Comparison of ENCODE assay signal across 18 cellular contexts in the genomic region with DNA sequence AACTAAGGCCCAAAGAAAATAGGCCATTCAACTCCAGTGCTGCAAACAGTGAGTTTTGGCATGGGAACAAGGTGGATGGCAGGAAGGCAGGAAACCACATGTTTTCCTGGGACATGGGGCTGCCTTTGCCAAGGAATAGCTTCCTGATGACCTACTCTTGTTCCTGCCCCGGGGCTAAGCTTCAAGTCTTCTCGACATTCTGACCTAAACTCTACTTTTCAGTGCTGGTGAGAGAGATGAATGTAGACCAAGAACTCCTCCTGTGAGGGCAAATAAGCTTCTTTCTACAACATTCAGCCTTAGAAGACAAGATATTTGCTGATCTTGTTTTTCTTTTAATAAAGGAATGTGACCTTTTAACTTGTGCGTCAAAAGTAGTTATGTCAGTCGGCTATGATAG.
DNase-seq lines count a peak whose midpoint lies in the region; TF ChIP-seq lines count a peak whose summit lies in the region.
"Had no signal": no experiment of that assay in that cellular context is flagged by ENCODE, and none has a peak within 500 bp of the region (broad histone marks: within the 10 kb centered on the region; RNA-seq: fewer than 3 reads in every experiment).

No MANE protein-coding gene starts in this region.

- H3K9me3 ChIP-seq in mammary epithelial cell (replicated peaks; ENCODE audit: insufficient read depth, low read length) (no peaks in the 10 kb centered on the region), tibial artery (no peaks in the 10 kb centered on the region)
- H3K9me3 ChIP-seq: upper lobe of right lung had no signal

- POLR2A ChIA-PET in activated CD4-positive, alpha-beta memory T cell treated with anti-CD3 and anti-CD28 coated beads, Interleukin-2, amount 10 ng/mL, durations not matched to agents 7 days and 5 days (lab: Charles Lee), result no interaction called here

- intact Hi-C loops in mammary epithelial cell (cut with micrococcal nuclease), result no loop called here
- intact Hi-C loops in tibial artery (cut with DNase I; ENCODE audit: low total_unique reads), result no loop called here

- no peaks in the 10 kb centered on the region for H3K36me3 ChIP-seq in mammary epithelial cell (ENCODE audit: insufficient read depth, low read length)
- H3K36me3 ChIP-seq in tibial artery, result no peaks in the 10 kb centered on the region
- H3K36me3 ChIP-seq: spleen, upper lobe of right lung had no signal

- H2AFZ ChIP-seq in mammary epithelial cell (ENCODE audit: low read depth, low read length), result no peak overlapping the region

- no TSS peak for BruUV-seq in mammary epithelial cell (replicated peaks; lab: Mats Ljungman, UMichigan)

- no peak overlapping the region for H3K27ac ChIP-seq in mammary epithelial cell (ENCODE audit: insufficient read depth, low read depth, low read length)
- H3K27ac ChIP-seq in tibial artery, result no peak overlapping the region
- H3K27ac ChIP-seq: spleen, upper lobe of right lung had no signal

- H3K4me3 ChIP-seq in mammary epithelial cell (replicated peaks in 1 of 3; ENCODE audit: insufficient read depth in 1 of 3, low read depth in 2 of 3, low read length in 3 of 3) (no peak overlapping the region), tibial artery (no peak overlapping the region)
- H3K4me3 ChIP-seq: spleen, upper lobe of right lung had no signal

- no peak overlapping the region for H3K27ac Mint-ChIP-seq in activated CD4-positive, alpha-beta memory T cell treated with anti-CD3 and anti-CD28 coated beads, Interleukin-2, amount 10 ng/mL, durations not matched to agents 7 days and 5 days
- H3K27ac Mint-ChIP-seq: activated CD8-positive, alpha-beta T cell treated with anti-CD3 and anti-CD28 coated beads for 36 hours; T-helper 17 cell had no signal

- no peak overlapping the region for H3K4me3 Mint-ChIP-seq in activated CD4-positive, alpha-beta memory T cell treated with anti-CD3 and anti-CD28 coated beads, Interleukin-2, amount 10 ng/mL, durations not matched to agents 7 days and 5 days
- H3K4me3 Mint-ChIP-seq: activated CD8-positive, alpha-beta T cell treated with anti-CD3 and anti-CD28 coated beads for 36 hours; T-helper 17 cell had no signal

- no peaks in the 10 kb centered on the region for H3K27me3 Mint-ChIP-seq in activated CD4-positive, alpha-beta memory T cell treated with anti-CD3 and anti-CD28 coated beads, Interleukin-2, amount 10 ng/mL, durations not matched to agents 7 days and 5 days
- H3K27me3 Mint-ChIP-seq: activated CD8-positive, alpha-beta T cell treated with anti-CD3 and anti-CD28 coated beads for 36 hours; T-helper 17 cell had no signal

- in situ Hi-C loops in mammary epithelial cell (cut with MboI; ENCODE audit: low sequenced_read_pairs in 2 of 2), result no loop called here
- in situ Hi-C loops in GM13976 (cut with MboI; ENCODE audit: low sequenced_read_pairs, unreplicated experiment), result no loop called here

- no peaks in the 10 kb centered on the region for H3K79me2 ChIP-seq in mammary epithelial cell (ENCODE audit: insufficient read depth, low read length)

- H3K9ac ChIP-seq in mammary epithelial cell (ENCODE audit: insufficient read depth, low read length), result no peak overlapping the region

- no peaks in the 10 kb centered on the region for H3K9me3 Mint-ChIP-seq in activated CD4-positive, alpha-beta memory T cell treated with anti-CD3 and anti-CD28 coated beads, Interleukin-2, amount 10 ng/mL, durations not matched to agents 7 days and 5 days

- CTCF ChIA-PET in mammary epithelial cell (lab: Charles Lee; ENCODE audit: low non-redundant PET), result no interaction called here
- CTCF ChIA-PET in activated CD4-positive, alpha-beta memory T cell treated with anti-CD3 and anti-CD28 coated beads, Interleukin-2, amount 10 ng/mL, durations not matched to agents 7 days and 5 days (lab: Charles Lee), result no interaction called here

- peak overlapping the region; percentile 15 for H3K4me2 ChIP-seq in mammary epithelial cell (ENCODE audit: insufficient read depth, low read depth, low read length)

- H3K27me3 ChIP-seq in mammary epithelial cell (ENCODE audit: insufficient read depth, low read length), result no peaks in the 10 kb centered on the region
- no peaks in the 10 kb centered on the region for H3K27me3 ChIP-seq in tibial artery
- H3K27me3 ChIP-seq: spleen, upper lobe of right lung had no signal

- dilution Hi-C loops in mammary epithelial cell (cut with HindIII; ENCODE audit: low sequenced_read_pairs), result no loop called here

- 3% methylated on average over 4 of the region's 4 CpGs for WGBS in mammary epithelial cell (ENCODE audit: low coverage, missing lambda C conversion rate)

- no peaks in the 10 kb centered on the region for H3K4me1 Mint-ChIP-seq in activated CD4-positive, alpha-beta memory T cell treated with anti-CD3 and anti-CD28 coated beads, Interleukin-2, amount 10 ng/mL, durations not matched to agents 7 days and 5 days
- H3K4me1 Mint-ChIP-seq: T-helper 17 cell had no signal

- H4K20me1 ChIP-seq in mammary epithelial cell (ENCODE audit: insufficient read depth, low read length), result no peaks in the 10 kb centered on the region

- H3K4me1 ChIP-seq in mammary epithelial cell (ENCODE audit: insufficient read depth, low read length) (peaks cover 12% of the 10 kb centered on the region), tibial artery (no peaks in the 10 kb centered on the region)
- H3K4me1 ChIP-seq: spleen, upper lobe of right lung had no signal

- DNase-seq in AG08395 (ENCODE audit: low spot score) (peak; percentile 70), M059J (ENCODE audit: low read depth) (peak; percentile 98), mammary epithelial cell (peak; percentile 75), iPS-NIHi7 (ENCODE audit: extremely low spot score) (peak; percentile 20), tibial artery (no peak), GM13976 (ENCODE audit: low spot score) (no peak), NOMO-1 (lab: John Stamatoyannopoulos, UW; ENCODE audit: unreplicated experiment in 2 of 2) (no peak)
- DNase-seq in activated CD4-positive, alpha-beta memory T cell treated with anti-CD3 and anti-CD28 coated beads, Interleukin-2, amount 10 ng/mL, durations not matched to agents 7 days and 5 days, result no peak
- DNase-seq: activated CD8-positive, alpha-beta T cell treated with anti-CD3 and anti-CD28 coated beads for 36 hours; activated gamma-delta T cell treated with Interleukin-2 at 50 U/mL for 16 hours; cerebellar nuclear complex; DMS79; Kasumi-1; left colon; NCI-H2107; spleen; T-helper 17 cell; upper lobe of right lung had no signal

- H3K36me3 Mint-ChIP-seq in activated CD4-positive, alpha-beta memory T cell treated with anti-CD3 and anti-CD28 coated beads, Interleukin-2, amount 10 ng/mL, durations not matched to agents 7 days and 5 days (ENCODE audit: low read depth), result no peaks in the 10 kb centered on the region

- no peak for TF ChIP-seq CTCF in mammary epithelial cell (conservative IDR thresholded peaks at IDR 0.05 in 1 of 2, IDR thresholded peaks at IDR 0.05 in 1 of 2; ENCODE audit: extremely low read depth in 1 of 2, insufficient read depth in 1 of 2, low read depth in 1 of 2, low read length in 2 of 2)
- no peak for TF ChIP-seq CTCF in tibial artery (IDR thresholded peaks at IDR 0.05)
- no peak for TF ChIP-seq CTCF in GM13976 (IDR thresholded peaks at IDR 0.05; ENCODE audit: borderline replicate concordance, control extremely low read depth, extremely low read depth, insufficient read depth, missing control alignments)

Comparison
In these comparisons a context has a peak if more than half of its experiments do, and no peak if none do; other contexts are left out.
1. DNase-seq: peak in AG08395 (single experiment), M059J (single experiment), mammary epithelial cell (single experiment) and iPS-NIHi7 (single experiment); none in tibial artery (0 of 2), activated CD4-positive, alpha-beta memory T cell treated with anti-CD3 and anti-CD28 coated beads, Interleukin-2, amount 10 ng/mL, durations not matched to agents 7 days and 5 days (single experiment), GM13976 (single experiment) and NOMO-1 (0 of 2).